Comparison of ENCODE assay signal across 8 cellular contexts in genomic region chr13:28324181-28324789, GRCh38.
DNase-seq lines count a peak whose midpoint lies in the region; FAIRE-seq and TF ChIP-seq lines count a peak whose summit lies in the region.

No MANE protein-coding gene starts in this region.

- H3K4me1 ChIP-seq in prostate gland (replicated peaks): no peaks in the 10 kb centered on the region

- no peak for FAIRE-seq in HTR-8/SVneo (lab: Jason Lieb, UNC)

- no peak overlapping the region for H3K27ac ChIP-seq in prostate gland

- no peaks in the 10 kb centered on the region for H3K36me3 ChIP-seq in prostate gland

- DNase-seq in NCI-H2171 treated with DMSO at 0.1 percent for 48 hours (lab: John Stamatoyannopoulos, UW) (peak; percentile 13), NCI-H2171 (lab: John Stamatoyannopoulos, UW) (no peak), HTR-8/SVneo (ENCODE audit: insufficient read length, low spot score) (peak; percentile 48), SHP77 treated with DMSO at 0.1 percent for 48 hours (lab: John Stamatoyannopoulos, UW) (peak; percentile 30), glomerular visceral epithelial cell (ENCODE audit: extremely low spot score) (peak; percentile 58), prostate gland (ENCODE audit: low spot score) (peak; percentile 22), mesenteric fat pad (ENCODE audit: low spot score) (no peak)
- DNase-seq in activated gamma-delta T cell treated with anti-CD3 and anti-CD28 coated beads, Interleukin-2, amount 50 U/mL, for 16 hours (ENCODE audit: low read depth): peak; percentile 20

- H3K4me3 ChIP-seq in prostate gland: no peak overlapping the region

- H3K9me3 ChIP-seq in prostate gland: no peaks in the 10 kb centered on the region

- 54% methylated on average over 4 of the region's 4 CpGs for WGBS in prostate gland

- intact Hi-C loops in prostate gland (cut with DNase I): loop anchor here (10.0 kb wide), 1 partner anchor 311 kb away; no protein-coding TSS in a partner anchor

- peak in 3 of 4 experiments; percentile 47 to 52 (median 48) for TF ChIP-seq CTCF in prostate gland (IDR thresholded peaks at IDR 0.05)

- no peak for TF ChIP-seq POLR2A in prostate gland (IDR thresholded peaks at IDR 0.05)

- no peaks in the 10 kb centered on the region for H3K27me3 ChIP-seq in prostate gland (replicated peaks; ENCODE audit: insufficient read depth)

Comparison
In these comparisons a context has a peak if more than half of its experiments do, and no peak if none do; other contexts are left out.
1. DNase-seq: peak in NCI-H2171 treated with DMSO at 0.1 percent for 48 hours (single experiment), HTR-8/SVneo (single experiment), SHP77 treated with DMSO at 0.1 percent for 48 hours (single experiment), activated gamma-delta T cell treated with anti-CD3 and anti-CD28 coated beads, Interleukin-2, amount 50 U/mL, for 16 hours (single experiment), glomerular visceral epithelial cell (single experiment) and prostate gland (single experiment); none in NCI-H2171 (single experiment) and mesenteric fat pad (single experiment).